ENCODE assay signal across 16 cellular contexts in the genomic region with DNA sequence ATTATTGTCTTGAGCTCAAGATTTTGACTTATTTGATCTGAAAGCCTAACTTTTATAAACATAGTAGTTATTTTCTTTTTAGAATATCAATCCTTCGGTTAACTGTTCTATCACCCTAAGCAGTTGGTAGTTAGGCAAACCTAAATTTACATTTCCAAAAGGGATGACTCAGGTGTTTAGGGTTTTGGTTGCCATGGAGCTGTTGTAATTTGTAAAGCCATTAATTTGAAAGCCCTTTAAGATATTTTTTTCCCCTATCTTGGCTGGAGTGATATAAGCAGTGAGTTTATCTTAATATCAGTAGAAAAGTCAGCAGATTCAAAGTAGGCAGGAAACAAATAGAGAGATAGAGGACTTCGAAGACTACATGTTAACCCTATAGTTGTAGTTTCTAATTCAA.
A peak's percentile ranks its signal among the peaks of the same experiment; 100 is the strongest.
DNase-seq lines count a peak whose midpoint lies in the region; ATAC-seq and TF ChIP-seq lines count a peak whose summit lies in the region.
"Had no signal": no experiment of that assay in that cellular context is flagged by ENCODE, and none has a peak within 500 bp of the region (broad histone marks: within the 10 kb centered on the region; RNA-seq: fewer than 3 reads in every experiment).

No MANE protein-coding gene starts in this region.

- H3K4me3 ChIP-seq in GM23338, result no peak overlapping the region
- H3K4me3 ChIP-seq in neural progenitor cell, result no peak overlapping the region
- H3K4me3 ChIP-seq: K562 had no signal

- H3K36me3 Mint-ChIP-seq in GM23338 (ENCODE audit: low read depth) (peaks cover 4% of the 10 kb centered on the region; the same call in 1 of the 3 replicates), WTC11 (no peaks in the 10 kb centered on the region), neural progenitor cell (no peaks in the 10 kb centered on the region), T-cell (no peaks in the 10 kb centered on the region)

- H3K4me2 ChIP-seq in GM23338 (peak overlapping the region; percentile 3), neural progenitor cell (no peak overlapping the region)

- CTCF ChIA-PET in WTC11 (lab: Charles Lee) (interaction anchor here (1.1 kb wide), 1 partner anchor 63 kb away, joined by 3 read pairs; no protein-coding TSS in a partner anchor), T-cell (lab: Charles Lee) (no interaction called here)

- peaks cover 3% of the 10 kb centered on the region for H3K9me3 ChIP-seq in neural progenitor cell (ENCODE audit: low read depth)

- no peaks in the 10 kb centered on the region for H3F3A ChIP-seq in GM23338 (replicated peaks; ENCODE audit: low read depth)
- no peaks in the 10 kb centered on the region for H3F3A ChIP-seq in neural progenitor cell (ENCODE audit: low read depth)

- DNase-seq in GM23338 (ENCODE audit: low spot score), result peak; percentile 73
- DNase-seq in WTC11 (ENCODE audit: low spot score), result no peak
- DNase-seq in foreskin keratinocyte, result peak in 1 of 2 donors; percentile 36
- no peak for DNase-seq in neural progenitor cell (ENCODE audit: low spot score)
- DNase-seq in T-cell, result no peak
- DNase-seq in NCI-H345 treated with DMSO at 0.1 percent for 48 hours (lab: John Stamatoyannopoulos, UW; ENCODE audit: unreplicated experiment), result no peak
- DNase-seq: C1 segment of cervical spinal cord, DMS153, HCEC 1CT, NCI-H1092, NCI-H748 treated with DMSO at 0.1 percent for 48 hours had no signal

- H3K36me3 ChIP-seq in GM23338 (ENCODE audit: insufficient read depth) (no peaks in the 10 kb centered on the region), neural progenitor cell (no peaks in the 10 kb centered on the region)

- H3K4me1 ChIP-seq in GM23338 (ENCODE audit: insufficient read depth) (peaks cover 10% of the 10 kb centered on the region), foreskin keratinocyte (no peaks in the 10 kb centered on the region), neural progenitor cell (no peaks in the 10 kb centered on the region)

- no peaks in the 10 kb centered on the region for H3K9me2 ChIP-seq in GM23338 (ENCODE audit: insufficient read depth)

- H3K4me3 Mint-ChIP-seq in GM23338 (peak overlapping the region; percentile 55), WTC11 (peak overlapping the region; percentile 42), neural progenitor cell (no peak overlapping the region), T-cell (no peak overlapping the region)

- H3K4me1 Mint-ChIP-seq in GM23338 (peaks cover 20% of the 10 kb centered on the region), WTC11 (peaks cover 20% of the 10 kb centered on the region), neural progenitor cell (no peaks in the 10 kb centered on the region), T-cell (no peaks in the 10 kb centered on the region)

- no peaks in the 10 kb centered on the region for H4K20me1 ChIP-seq in GM23338 (replicated peaks; ENCODE audit: insufficient read depth)
- H4K20me1 ChIP-seq in neural progenitor cell (ENCODE audit: low read depth), result no peaks in the 10 kb centered on the region

- no peak overlapping the region for H3K9ac ChIP-seq in neural progenitor cell

- peaks cover 2% of the 10 kb centered on the region; the same call in 1 of the 3 replicates for H3K9me3 Mint-ChIP-seq in GM23338
- H3K9me3 Mint-ChIP-seq in WTC11, result peaks cover 11% of the 10 kb centered on the region; the same call in 1 of the 2 replicates
- H3K9me3 Mint-ChIP-seq in neural progenitor cell, result no peaks in the 10 kb centered on the region
- H3K9me3 Mint-ChIP-seq in T-cell, result no peaks in the 10 kb centered on the region

- ATAC-seq in GM23338, result peak; percentile 78
- ATAC-seq in WTC11, result peak; percentile 80
- peak; percentile 59 for ATAC-seq in foreskin keratinocyte
- ATAC-seq in T-cell (replicated peaks in 1 of 4), result no peak
- ATAC-seq in GM19351 (IDR thresholded peaks at IDR 0.05; ENCODE audit: unreplicated experiment), result no peak
- ATAC-seq in HG02885 (IDR thresholded peaks at IDR 0.05; ENCODE audit: poor library complexity, unreplicated experiment), result no peak
- ATAC-seq: K562, Right ventricle myocardium inferior, SK-N-SH treated with all-trans-retinoic acid at 6 μM for 48 hours had no signal

- no peaks in the 10 kb centered on the region for H3K27me3 ChIP-seq in GM23338 (ENCODE audit: insufficient read depth)
- no peaks in the 10 kb centered on the region for H3K27me3 ChIP-seq in foreskin keratinocyte
- no peaks in the 10 kb centered on the region for H3K27me3 ChIP-seq in neural progenitor cell

- H3K27ac Mint-ChIP-seq in GM23338 (peak overlapping the region; percentile 97), WTC11 (peak overlapping the region; percentile 83), neural progenitor cell (no peak overlapping the region), T-cell (no peak overlapping the region)

- H3K79me2 ChIP-seq in GM23338 (replicated peaks; ENCODE audit: insufficient read depth) (no peaks in the 10 kb centered on the region), neural progenitor cell (ENCODE audit: low read depth) (no peaks in the 10 kb centered on the region)

- H3K27me3 Mint-ChIP-seq in GM23338 (ENCODE audit: insufficient read depth, low read depth, poor library complexity) (no peaks in the 10 kb centered on the region), WTC11 (ENCODE audit: low read depth) (no peaks in the 10 kb centered on the region), neural progenitor cell (ENCODE audit: insufficient read depth, low read depth) (no peaks in the 10 kb centered on the region), T-cell (peaks cover 5 to 14% of the 10 kb centered on the region in 2 donors)

- H2AFZ ChIP-seq in GM23338, result no peak overlapping the region
- H2AFZ ChIP-seq in neural progenitor cell (replicated peaks), result peak overlapping the region; percentile 63

- H3K27ac ChIP-seq in GM23338 (ENCODE audit: low read depth), result no peak overlapping the region
- no peak overlapping the region for H3K27ac ChIP-seq in foreskin keratinocyte
- H3K27ac ChIP-seq in neural progenitor cell, result no peak overlapping the region

- POLR2A ChIA-PET in WTC11 (lab: Charles Lee) (no interaction called here), T-cell (lab: Charles Lee) (no interaction called here)

- TF ChIP-seq CTCF in GM23338 (conservative IDR thresholded peaks at IDR 0.05; ENCODE audit: low read depth in 2 of 2), result no peak
- no peak for TF ChIP-seq CTCF in WTC11 (IDR thresholded peaks at IDR 0.05)
- no peak for TF ChIP-seq CTCF in foreskin keratinocyte (conservative IDR thresholded peaks at IDR 0.05)
- TF ChIP-seq CTCF in neural progenitor cell (IDR thresholded peaks at IDR 0.05), result no peak

TF ChIP-seq in GM23338, 12 proteins besides CTCF, POLR2A, EP300 and RAD21 (continues in another document):
- TF ChIP-seq ZNF331 (CRISPR knock-in tag; IDR thresholded peaks at IDR 0.05; ENCODE audit: low read depth) (no peak), NANOG (IDR thresholded peaks at IDR 0.05; ENCODE audit: borderline replicate concordance) (peak; percentile 21; the same call in 1 of the 2 replicates)
- TF ChIP-seq, protein P1, sequence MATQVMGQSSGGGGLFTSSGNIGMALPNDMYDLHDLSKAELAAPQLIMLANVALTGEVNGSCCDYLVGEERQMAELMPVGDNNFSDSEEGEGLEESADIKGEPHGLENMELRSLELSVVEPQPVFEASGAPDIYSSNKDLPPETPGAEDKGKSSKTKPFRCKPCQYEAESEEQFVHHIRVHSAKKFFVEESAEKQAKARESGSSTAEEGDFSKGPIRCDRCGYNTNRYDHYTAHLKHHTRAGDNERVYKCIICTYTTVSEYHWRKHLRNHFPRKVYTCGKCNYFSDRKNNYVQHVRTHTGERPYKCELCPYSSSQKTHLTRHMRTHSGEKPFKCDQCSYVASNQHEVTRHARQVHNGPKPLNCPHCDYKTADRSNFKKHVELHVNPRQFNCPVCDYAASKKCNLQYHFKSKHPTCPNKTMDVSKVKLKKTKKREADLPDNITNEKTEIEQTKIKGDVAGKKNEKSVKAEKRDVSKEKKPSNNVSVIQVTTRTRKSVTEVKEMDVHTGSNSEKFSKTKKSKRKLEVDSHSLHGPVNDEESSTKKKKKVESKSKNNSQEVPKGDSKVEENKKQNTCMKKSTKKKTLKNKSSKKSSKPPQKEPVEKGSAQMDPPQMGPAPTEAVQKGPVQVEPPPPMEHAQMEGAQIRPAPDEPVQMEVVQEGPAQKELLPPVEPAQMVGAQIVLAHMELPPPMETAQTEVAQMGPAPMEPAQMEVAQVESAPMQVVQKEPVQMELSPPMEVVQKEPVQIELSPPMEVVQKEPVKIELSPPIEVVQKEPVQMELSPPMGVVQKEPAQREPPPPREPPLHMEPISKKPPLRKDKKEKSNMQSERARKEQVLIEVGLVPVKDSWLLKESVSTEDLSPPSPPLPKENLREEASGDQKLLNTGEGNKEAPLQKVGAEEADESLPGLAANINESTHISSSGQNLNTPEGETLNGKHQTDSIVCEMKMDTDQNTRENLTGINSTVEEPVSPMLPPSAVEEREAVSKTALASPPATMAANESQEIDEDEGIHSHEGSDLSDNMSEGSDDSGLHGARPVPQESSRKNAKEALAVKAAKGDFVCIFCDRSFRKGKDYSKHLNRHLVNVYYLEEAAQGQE (IDR thresholded peaks at IDR 0.05; ENCODE audit: unreplicated experiment), result no peak

TF ChIP-seq in WTC11, 78 proteins besides CTCF, POLR2A, EP300 and RAD21 (continues in another document):
- TF ChIP-seq SP1 (CRISPR knock-in tag; conservative IDR thresholded peaks at IDR 0.05), result no peak
- no peak for TF ChIP-seq AR (CRISPR knock-in tag; IDR thresholded peaks at IDR 0.05)
- no peak for TF ChIP-seq TEAD4 (CRISPR knock-in tag; IDR thresholded peaks at IDR 0.05)
- TF ChIP-seq ATF1 (CRISPR knock-in tag; IDR thresholded peaks at IDR 0.05), result no peak

Comparison
In these comparisons a context has a peak if more than half of its experiments do, and no peak if none do; other contexts are left out.
1. ATAC-seq: peak in GM23338 (single experiment), WTC11 (single experiment) and foreskin keratinocyte (single experiment); none in T-cell (0 of 4), GM19351 (single experiment) and HG02885 (single experiment).
2. H3K27ac Mint-ChIP-seq: peak in GM23338 (single experiment) and WTC11 (single experiment); none in neural progenitor cell (single experiment) and T-cell (0 of 2).
3. H3K4me3 Mint-ChIP-seq: peak in GM23338 (single experiment) and WTC11 (single experiment); none in neural progenitor cell (single experiment) and T-cell (0 of 3).